Comparison of ENCODE assay signal across 9 cellular contexts in genomic region chrX:274904-275475, GRCh38. TPM values are rescaled to one million over a fixed set of nuclear protein-coding genes. Genes with fewer than 3 reads are reported as not detected.
DNase-seq lines count a peak whose midpoint lies in the region; ATAC-seq and FAIRE-seq lines count a peak whose summit lies in the region.
"Had no signal": no experiment of that assay in that cellular context is flagged by ENCODE, and none has a peak within 500 bp of the region (broad histone marks: within the 10 kb centered on the region; RNA-seq: fewer than 3 reads in every experiment).

No MANE protein-coding gene starts in this region.

- H3K9me3 ChIP-seq in adipocyte (ENCODE audit: control insufficient read depth, low read length), result no peaks in the 10 kb centered on the region
- H3K9me3 ChIP-seq in small intestine (ENCODE audit: control insufficient read depth, low read depth), result no peaks in the 10 kb centered on the region

- H3K36me3 ChIP-seq in adipocyte (ENCODE audit: control insufficient read depth, insufficient read depth, low read length, severe bottlenecking) (no peaks in the 10 kb centered on the region), small intestine (ENCODE audit: control insufficient read depth in 2 of 2, insufficient read depth in 2 of 2, low read length in 2 of 2) (no peaks in the 10 kb centered on the region)

- H3K27ac ChIP-seq in small intestine (ENCODE audit: low read depth in 1 of 2, low read length in 1 of 2), result peak overlapping the region in 1 of 2 donors; percentile 82

- no peak for FAIRE-seq in small intestine (lab: Jason Lieb, UNC)
- FAIRE-seq: RCC 7860 had no signal

- H3K4me3 ChIP-seq in adipocyte (ENCODE audit: low read length) (no peak overlapping the region), small intestine (ENCODE audit: low read depth in 1 of 2, low read length in 2 of 2) (no peak overlapping the region)

- peak overlapping the region; percentile 89 for H3K9ac ChIP-seq in adipocyte (ENCODE audit: low read length)

- H3K27me3 ChIP-seq in adipocyte (replicated peaks; ENCODE audit: control insufficient read depth, insufficient read depth, low read length), result no peaks in the 10 kb centered on the region
- no peaks in the 10 kb centered on the region for H3K27me3 ChIP-seq in small intestine (ENCODE audit: control insufficient read depth in 2 of 2, insufficient read depth in 2 of 2, low read length in 2 of 2)

- DNase-seq in adipocyte (ENCODE audit: low read depth) (no peak), iPS-NIHi11 (ENCODE audit: low spot score) (peak; percentile 77), small intestine (peak; percentile 71), NCI-H1105 treated with DMSO at 0.1 percent for 48 hours (lab: John Stamatoyannopoulos, UW) (no peak), NCI-H1048 (lab: John Stamatoyannopoulos, UW) (no peak), NK-92 (lab: John Stamatoyannopoulos, UW; ENCODE audit: unreplicated experiment) (no peak)

- H3K4me1 ChIP-seq in adipocyte (ENCODE audit: control insufficient read depth, insufficient read depth, low read length), result peaks cover 13% of the 10 kb centered on the region
- peaks cover 0 to 5% of the 10 kb centered on the region in 2 donors for H3K4me1 ChIP-seq in small intestine (ENCODE audit: control insufficient read depth in 2 of 2, insufficient read depth in 1 of 2, low read depth in 1 of 2, low read length in 1 of 2)

- peak; percentile 11 for ATAC-seq in HG03439 (IDR thresholded peaks at IDR 0.05; ENCODE audit: unreplicated experiment)
- ATAC-seq in activated CD4-positive, CD25-positive, alpha-beta regulatory T cell treated with anti-CD3 and anti-CD28 coated beads, Interleukin-2, amount 50 U/mL, for 24 hours, result no peak

- 40 to 57% (median 55%) methylated on average over 13 to 16 of the region's 16 CpGs for WGBS in small intestine, 3 donors

RNA-seq across cellular contexts. Expression of gene PLCXD1, which starts 6.2 kb away (rescaled TPM):
- 10 to 100 TPM in 1 of 3 donors, 1 to 10 TPM in 2; 3.8 to 20.3 (median 6.3) TPM for polyA plus RNA-seq in small intestine

RNA-seq across cellular contexts. Expression of gene GTPBP6, which starts 43.6 kb away (rescaled TPM):
- polyA plus RNA-seq in small intestine, result 10 to 100 TPM; 34.9 to 69.7 (median 41.6) TPM

Comparison
In these comparisons a context has a peak if more than half of its experiments do, and no peak if none do; other contexts are left out.
1. DNase-seq: peak in iPS-NIHi11 (single experiment) and small intestine (single experiment); none in adipocyte (single experiment), NCI-H1105 treated with DMSO at 0.1 percent for 48 hours (single experiment), NCI-H1048 (single experiment) and NK-92 (single experiment).